ENCODE assay signal across 10 cellular contexts in the genomic region with DNA sequence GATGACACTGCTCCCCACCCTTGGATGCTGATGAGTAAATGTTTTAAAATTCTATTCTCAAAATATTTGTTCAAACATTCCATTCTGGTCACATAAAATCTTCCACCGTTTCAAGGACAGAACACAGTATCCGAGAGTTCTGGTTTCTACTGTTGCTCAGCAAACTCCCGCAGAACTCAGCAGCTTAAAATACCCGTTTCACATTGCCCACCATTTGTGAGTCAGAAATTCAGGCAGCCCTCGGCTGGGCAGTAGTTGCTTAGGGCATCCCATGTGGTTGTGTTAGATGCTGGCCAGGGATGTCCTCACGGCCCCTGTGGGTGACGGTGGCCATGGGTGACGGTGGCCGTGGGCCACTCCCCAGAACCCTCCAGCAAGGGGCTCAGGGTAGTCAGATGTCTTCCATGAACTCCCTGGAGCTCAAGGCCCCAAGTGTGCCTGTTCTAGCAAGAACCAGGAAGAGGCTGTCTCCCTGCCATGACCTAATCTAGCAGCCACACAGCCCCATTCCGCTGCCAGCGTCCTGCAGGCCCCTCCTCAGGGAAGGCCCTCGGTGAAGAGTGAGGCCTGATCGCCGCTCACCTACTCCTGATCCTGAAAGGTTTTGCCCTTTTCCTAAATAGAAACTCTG. TPM values are rescaled to one million over a fixed set of nuclear protein-coding genes. Genes with fewer than 3 reads are reported as not detected.
DNase-seq lines count a peak whose midpoint lies in the region; ATAC-seq, FAIRE-seq and TF ChIP-seq lines count a peak whose summit lies in the region.
"Had no signal": no experiment of that assay in that cellular context is flagged by ENCODE, and none has a peak within 500 bp of the region (broad histone marks: within the 10 kb centered on the region; RNA-seq: fewer than 3 reads in every experiment).

No MANE protein-coding gene starts in this region.

- peak overlapping the region; percentile 80 for H3K27ac ChIP-seq in endothelial cell of umbilical vein (ENCODE audit: insufficient read depth, low read depth, low read length)
- H3K27ac ChIP-seq in uterus, result peak overlapping the region; percentile 76 to 81

- H3K4me2 ChIP-seq in endothelial cell of umbilical vein (ENCODE audit: insufficient read depth, low read length), result no peak overlapping the region

- TF ChIP-seq CTCF in endothelial cell of umbilical vein (IDR thresholded peaks at IDR 0.05; ENCODE audit: extremely low read depth in 1 of 2, insufficient read depth in 1 of 2, low read depth in 1 of 2, low read length in 2 of 2) (no peak), mucosa of descending colon (IDR thresholded peaks at IDR 0.05) (no peak), uterus (IDR thresholded peaks at IDR 0.05) (no peak)

- CTCF ChIA-PET in activated naive CD4-positive, alpha-beta T cell treated with anti-CD3 and anti-CD28 coated beads for 36 hours (lab: Charles Lee), result interaction anchor here (0.6 to 3.2 kb wide), 10 partner anchors 15 to 314 kb away, joined by 3 to 12 read pairs (median 4); a partner anchor contains a TSS
- CTCF ChIA-PET in endothelial cell of umbilical vein (lab: Charles Lee), result interaction anchor here (0.6 to 5.0 kb wide), 31 partner anchors 9 to 404 kb away, joined by 3 to 53 read pairs (median 4); a partner anchor contains a TSS

- peaks cover 24% of the 10 kb centered on the region for H3K4me1 Mint-ChIP-seq in activated naive CD4-positive, alpha-beta T cell treated with anti-CD3 and anti-CD28 coated beads for 36 hours (ENCODE audit: low read depth)

- no peak for DNase-seq in activated naive CD4-positive, alpha-beta T cell treated with anti-CD3 and anti-CD28 coated beads for 36 hours
- no peak for DNase-seq in activated naive CD4-positive, alpha-beta T cell (lab: John Stamatoyannopoulos, UW)
- DNase-seq in endothelial cell of umbilical vein (ENCODE audit: low read depth, low spot score) (peak; percentile 48), mucosa of descending colon (no peak), uterus (no peak), NCI-H2029 (lab: John Stamatoyannopoulos, UW) (no peak), NCI-H146 (lab: John Stamatoyannopoulos, UW) (no peak)
- DNase-seq in NK-92 treated with Interleukin-12 subunit alpha and Interleukin-12 subunit beta, amount 100 ng/mL, for 24 hours (lab: John Stamatoyannopoulos, UW), result no peak

- no peak overlapping the region for H3K4me3 ChIP-seq in endothelial cell of umbilical vein (replicated peaks in 1 of 3; ENCODE audit: insufficient read depth in 1 of 3, low read depth in 1 of 3, low read length in 3 of 3)
- H3K4me3 ChIP-seq in mucosa of descending colon, result no peak overlapping the region
- no peak overlapping the region for H3K4me3 ChIP-seq in uterus

- H3K4me1 ChIP-seq in endothelial cell of umbilical vein (ENCODE audit: control insufficient read depth, extremely low read depth, insufficient read depth, low read length), result peaks cover 34% of the 10 kb centered on the region
- H3K4me1 ChIP-seq in mucosa of descending colon (ENCODE audit: low read depth), result peaks cover 5% of the 10 kb centered on the region
- peaks cover 7 to 12% of the 10 kb centered on the region in 2 donors for H3K4me1 ChIP-seq in uterus
- H3K4me1 ChIP-seq: BE2C had no signal

- H4K20me1 ChIP-seq in endothelial cell of umbilical vein (replicated peaks; ENCODE audit: control insufficient read depth, extremely low read depth, insufficient read depth, low read length), result no peaks in the 10 kb centered on the region

- peaks cover 3% of the 10 kb centered on the region for H3K79me2 ChIP-seq in endothelial cell of umbilical vein (ENCODE audit: control insufficient read depth, insufficient read depth, low read length)

- intact Hi-C loops in activated naive CD4-positive, alpha-beta T cell treated with anti-CD3 and anti-CD28 coated beads for 36 hours (cut with micrococcal nuclease), result loop anchor here (2.0 kb wide), 2 partner anchors 76 to 84 kb away; a partner anchor contains a TSS
- intact Hi-C loops in endothelial cell of umbilical vein (cut with micrococcal nuclease) (loop anchor here (5.0 to 10.0 kb wide), 2 partner anchors 267 to 300 kb away; no protein-coding TSS in a partner anchor), mucosa of descending colon (cut with DNase I, micrococcal nuclease) (loop anchor here in 1 of 2 donors (10.0 kb wide), 1 partner anchor 80 kb away; a partner anchor contains a TSS), uterus (cut with DNase I; ENCODE audit: low total_unique reads) (loop anchor here (10.0 kb wide), 1 partner anchor 80 kb away; a partner anchor contains a TSS)

- POLR2A ChIA-PET in endothelial cell of umbilical vein (lab: Charles Lee), result interaction anchor here (0.7 kb wide), 1 partner anchor 17 kb away, joined by 3 read pairs; no protein-coding TSS in a partner anchor

- H3K27me3 Mint-ChIP-seq in activated naive CD4-positive, alpha-beta T cell treated with anti-CD3 and anti-CD28 coated beads for 36 hours (ENCODE audit: low read depth), result no peaks in the 10 kb centered on the region

- FAIRE-seq in endothelial cell of umbilical vein (lab: Jason Lieb, UNC), result no peak
- FAIRE-seq: colon had no signal

- no peak overlapping the region for H2AFZ ChIP-seq in endothelial cell of umbilical vein (ENCODE audit: low read depth, low read length)

- dilution Hi-C loops in endothelial cell of umbilical vein (cut with MboI; ENCODE audit: extremely low pct_ligation_motif_present, low sequenced_read_pairs), result no loop called here

- H3K27me3 ChIP-seq in endothelial cell of umbilical vein (ENCODE audit: control insufficient read depth in 2 of 2, insufficient read depth in 2 of 2, low read length in 2 of 2) (no peaks in the 10 kb centered on the region), uterus (no peaks in the 10 kb centered on the region)
- H3K27me3 ChIP-seq: BE2C had no signal

- peaks cover 5% of the 10 kb centered on the region for H3K36me3 Mint-ChIP-seq in activated naive CD4-positive, alpha-beta T cell treated with anti-CD3 and anti-CD28 coated beads for 36 hours (ENCODE audit: low read depth)

- H3K9me3 Mint-ChIP-seq in activated naive CD4-positive, alpha-beta T cell treated with anti-CD3 and anti-CD28 coated beads for 36 hours, result no peaks in the 10 kb centered on the region

- peak; percentile 23 for ATAC-seq in mucosa of descending colon

- H3K9me3 ChIP-seq in endothelial cell of umbilical vein (replicated peaks; ENCODE audit: control insufficient read depth, insufficient read depth, low read length), result no peaks in the 10 kb centered on the region
- H3K9me3 ChIP-seq in mucosa of descending colon, result no peaks in the 10 kb centered on the region
- no peaks in the 10 kb centered on the region for H3K9me3 ChIP-seq in uterus
- H3K9me3 ChIP-seq: BE2C had no signal

- BruUV-seq in endothelial cell of umbilical vein (replicated peaks; lab: Mats Ljungman, UMichigan), result no TSS peak

- no peak overlapping the region for H3K4me3 Mint-ChIP-seq in activated naive CD4-positive, alpha-beta T cell treated with anti-CD3 and anti-CD28 coated beads for 36 hours

- H3K36me3 ChIP-seq in endothelial cell of umbilical vein (ENCODE audit: control insufficient read depth in 2 of 2, extremely low read depth in 1 of 2, insufficient read depth in 2 of 2, low read length in 2 of 2), result peaks cover 0 to 4% of the 10 kb centered on the region in 2 experiments
- no peaks in the 10 kb centered on the region for H3K36me3 ChIP-seq in mucosa of descending colon (ENCODE audit: low read depth)
- H3K36me3 ChIP-seq in uterus, result no peaks in the 10 kb centered on the region

- TF ChIP-seq POLR2A in endothelial cell of umbilical vein (IDR thresholded peaks at IDR 0.05; ENCODE audit: low read depth, low read length) (no peak), uterus (IDR thresholded peaks at IDR 0.05) (no peak)

- H3K27ac Mint-ChIP-seq in activated naive CD4-positive, alpha-beta T cell treated with anti-CD3 and anti-CD28 coated beads for 36 hours, result peak overlapping the region; percentile 84

- no peak overlapping the region for H3K9ac ChIP-seq in endothelial cell of umbilical vein (replicated peaks; ENCODE audit: extremely low read depth, insufficient read depth, low read length)

- H3K9me1 ChIP-seq in endothelial cell of umbilical vein (replicated peaks; ENCODE audit: control insufficient read depth, extremely low read depth, insufficient read depth, low read length), result no peaks in the 10 kb centered on the region

TF ChIP-seq in endothelial cell of umbilical vein, 7 proteins besides CTCF, POLR2A, EP300 and RAD21 (continues in another document):
- TF ChIP-seq EZH2 (IDR thresholded peaks at IDR 0.05; ENCODE audit: borderline replicate concordance, low read depth, low read length, severe bottlenecking) (no peak), POLR2AphosphoS5 (IDR thresholded peaks at IDR 0.05; ENCODE audit: insufficient read depth, low read depth, low read length) (no peak)
- TF ChIP-seq, protein P1, sequence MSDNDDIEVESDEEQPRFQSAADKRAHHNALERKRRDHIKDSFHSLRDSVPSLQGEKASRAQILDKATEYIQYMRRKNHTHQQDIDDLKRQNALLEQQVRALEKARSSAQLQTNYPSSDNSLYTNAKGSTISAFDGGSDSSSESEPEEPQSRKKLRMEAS (IDR thresholded peaks at IDR 0.05; ENCODE audit: insufficient read depth, insufficient read length), result no peak

RNA-seq across cellular contexts. Expression of a gene that starts 17.3 kb away (rescaled TPM):
- total RNA-seq in activated naive CD4-positive, alpha-beta T cell treated with anti-CD3 and anti-CD28 coated beads for 36 hours, result 10 to 100 TPM; 70.0 to 75.2 TPM
- total RNA-seq in endothelial cell of umbilical vein (108 and 123 TPM in 2 replicates), mucosa of descending colon (100 to 1,000 TPM in 2 of 3 donors, 10 to 100 TPM in 1; 89.8 to 117 (median 104) TPM), uterus (100 to 1,000 TPM in 2 of 4 donors, 10 to 100 TPM in 2; 67.6 to 136 (median 99.5) TPM)
- 126 and 153 TPM in 2 replicates for polyA plus RNA-seq in endothelial cell of umbilical vein
- polyA plus RNA-seq in endothelial cell of umbilical vein (2011; cell fraction: cytosol; rRNA removed), result 83.5 and 99.1 TPM in 2 replicates
- polyA plus RNA-seq in endothelial cell of umbilical vein (2011; cell fraction: nucleus; rRNA removed), result 54.0 and 56.7 TPM in 2 replicates
- 59.8 and 70.3 TPM in 2 replicates for polyA plus RNA-seq in endothelial cell of umbilical vein (2012)
- polyA minus RNA-seq in endothelial cell of umbilical vein, result 80.6 and 100 TPM in 2 replicates
- polyA minus RNA-seq in endothelial cell of umbilical vein (2011; cell fraction: cytosol; rRNA and poly(A)+ RNA removed), result 49.0 TPM
- 31.9 and 43.9 TPM in 2 replicates for polyA minus RNA-seq in endothelial cell of umbilical vein (2011; cell fraction: nucleus; rRNA and poly(A)+ RNA removed)

RNA-seq across cellular contexts. Expression of a gene that starts 45.4 kb away (rescaled TPM):
- total RNA-seq in activated naive CD4-positive, alpha-beta T cell treated with anti-CD3 and anti-CD28 coated beads for 36 hours, result not detected
- total RNA-seq in endothelial cell of umbilical vein (not detected in 2 replicates), mucosa of descending colon (not detected), uterus (not detected)
- not detected in 2 replicates for polyA plus RNA-seq in endothelial cell of umbilical vein
- polyA plus RNA-seq in endothelial cell of umbilical vein (2011; cell fraction: cytosol; rRNA removed), result not detected in 2 replicates
- not detected in 2 replicates for polyA plus RNA-seq in endothelial cell of umbilical vein (2011; cell fraction: nucleus; rRNA removed)
- polyA plus RNA-seq in endothelial cell of umbilical vein (2012), result not detected in 2 replicates
- polyA minus RNA-seq in endothelial cell of umbilical vein, result not detected in 2 replicates
- not detected for polyA minus RNA-seq in endothelial cell of umbilical vein (2011; cell fraction: cytosol; rRNA and poly(A)+ RNA removed)
- not detected in 2 replicates for polyA minus RNA-seq in endothelial cell of umbilical vein (2011; cell fraction: nucleus; rRNA and poly(A)+ RNA removed)
